23 cellular contexts compared by ENCODE assay signal in the genomic region with DNA sequence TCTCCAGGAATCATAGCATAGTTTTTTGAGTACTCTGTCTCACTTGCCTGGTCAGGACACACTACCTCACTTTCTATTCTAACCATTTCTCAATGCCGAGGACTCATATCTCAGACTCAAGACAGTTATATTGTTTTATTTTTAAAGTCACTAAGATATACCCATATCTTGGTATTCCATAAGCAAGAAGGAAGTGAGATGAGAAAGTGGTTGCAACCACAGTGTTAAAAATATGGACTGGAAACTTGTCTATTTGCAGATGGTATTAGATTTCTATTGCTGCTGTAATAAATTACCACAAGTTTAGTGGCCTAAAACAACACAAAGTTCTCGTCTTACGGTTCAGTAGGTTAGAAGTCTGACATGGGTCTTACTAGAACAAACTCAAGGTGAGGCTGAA.
DNase-seq lines count a peak whose midpoint lies in the region; ATAC-seq lines count a peak whose summit lies in the region.
"Had no signal": no experiment of that assay in that cellular context is flagged by ENCODE, and none has a peak within 500 bp of the region (broad histone marks: within the 10 kb centered on the region; RNA-seq: fewer than 3 reads in every experiment).

No MANE protein-coding gene starts in this region.

- no peaks in the 10 kb centered on the region for H3K36me3 ChIP-seq in effector memory CD4-positive, alpha-beta T cell (ENCODE audit: control insufficient read depth, insufficient read depth, low read length)
- H3K36me3 ChIP-seq: adrenal gland, Peyer's patch, right lobe of liver, vagina had no signal

- H3K27me3 Mint-ChIP-seq in stimulated activated naive B cell treated with anti-CD40 and anti-IgM and Interleukin-4, amounts not matched to agents 10 μg/mL and 1 μg/mL and 100 μg/mL, for 72 hours: peaks cover 0 to 5% of the 10 kb centered on the region in 2 donors
- H3K27me3 Mint-ChIP-seq in naive thymus-derived CD8-positive, alpha-beta T cell: no peaks in the 10 kb centered on the region

- no peaks in the 10 kb centered on the region for H3K27me3 ChIP-seq in effector memory CD4-positive, alpha-beta T cell (replicated peaks; ENCODE audit: control insufficient read depth, insufficient read depth, low read length, poor library complexity, severe bottlenecking)
- H3K27me3 ChIP-seq: adrenal gland, Peyer's patch, right lobe of liver, testis, vagina had no signal

- peak; percentile 73 for ATAC-seq in GM18511 (IDR thresholded peaks at IDR 0.05; ENCODE audit: unreplicated experiment)
- peak; percentile 69 for ATAC-seq in GM19395 (IDR thresholded peaks at IDR 0.05; ENCODE audit: unreplicated experiment)
- peak; percentile 56 for ATAC-seq in HG03159 (IDR thresholded peaks at IDR 0.05; ENCODE audit: unreplicated experiment)
- ATAC-seq in stimulated activated naive B cell treated with anti-CD40 and anti-IgM and Interleukin-4, amounts not matched to agents 10 μg/mL and 1 μg/mL and 100 μg/mL, for 72 hours (replicated peaks): peak; percentile 21 to 55
- ATAC-seq in naive thymus-derived CD8-positive, alpha-beta T cell: no peak
- ATAC-seq: right lobe of liver had no signal

- no peak overlapping the region for H3K4me3 ChIP-seq in effector memory CD4-positive, alpha-beta T cell (ENCODE audit: insufficient read depth, low read depth, low read length, poor library complexity, severe bottlenecking)
- H3K4me3 ChIP-seq: adrenal gland, Peyer's patch, right lobe of liver, testis, vagina had no signal

- H3K4me1 Mint-ChIP-seq in stimulated activated naive B cell treated with anti-CD40 and anti-IgM and Interleukin-4, amounts not matched to agents 10 μg/mL and 1 μg/mL and 100 μg/mL, for 72 hours: no peaks in the 10 kb centered on the region
- no peaks in the 10 kb centered on the region for H3K4me1 Mint-ChIP-seq in naive thymus-derived CD8-positive, alpha-beta T cell

- H3K9me3 ChIP-seq in effector memory CD4-positive, alpha-beta T cell (ENCODE audit: control insufficient read depth, low read length): no peaks in the 10 kb centered on the region
- H3K9me3 ChIP-seq: adrenal gland, Peyer's patch, right lobe of liver, testis, vagina had no signal

- no peak overlapping the region for H3K27ac ChIP-seq in effector memory CD4-positive, alpha-beta T cell (ENCODE audit: insufficient read depth, low read length, poor library complexity, severe bottlenecking)
- H3K27ac ChIP-seq: adrenal gland, Peyer's patch, right lobe of liver, testis, vagina had no signal

- peaks cover 0 to 8% of the 10 kb centered on the region in 2 donors for H3K9me3 Mint-ChIP-seq in stimulated activated naive B cell treated with anti-CD40 and anti-IgM and Interleukin-4, amounts not matched to agents 10 μg/mL and 1 μg/mL and 100 μg/mL, for 72 hours
- peaks cover 0 to 4% (median 0%) of the 10 kb centered on the region in 9 donors for H3K9me3 Mint-ChIP-seq in naive thymus-derived CD8-positive, alpha-beta T cell

- H3K36me3 Mint-ChIP-seq in stimulated activated naive B cell treated with anti-CD40 and anti-IgM and Interleukin-4, amounts not matched to agents 10 μg/mL and 1 μg/mL and 100 μg/mL, for 72 hours: no peaks in the 10 kb centered on the region
- no peaks in the 10 kb centered on the region for H3K36me3 Mint-ChIP-seq in naive thymus-derived CD8-positive, alpha-beta T cell

- H3K4me1 ChIP-seq in effector memory CD4-positive, alpha-beta T cell (ENCODE audit: control insufficient read depth, insufficient read depth, low read length, poor library complexity, severe bottlenecking): no peaks in the 10 kb centered on the region
- H3K4me1 ChIP-seq: adrenal gland, Peyer's patch, right lobe of liver, testis, vagina had no signal

- no peak overlapping the region for H3K4me3 Mint-ChIP-seq in stimulated activated naive B cell treated with anti-CD40 and anti-IgM and Interleukin-4, amounts not matched to agents 10 μg/mL and 1 μg/mL and 100 μg/mL, for 72 hours
- H3K4me3 Mint-ChIP-seq in naive thymus-derived CD8-positive, alpha-beta T cell: no peak overlapping the region
- H3K4me3 Mint-ChIP-seq: activated T-cell treated with anti-CD3 and anti-CD28 coated beads, Interleukin-2, amount 50 U/mL, for 24 hours had no signal

- H3K27ac Mint-ChIP-seq in stimulated activated naive B cell treated with anti-CD40 and anti-IgM and Interleukin-4, amounts not matched to agents 10 μg/mL and 1 μg/mL and 100 μg/mL, for 72 hours: no peak overlapping the region
- no peak overlapping the region for H3K27ac Mint-ChIP-seq in naive thymus-derived CD8-positive, alpha-beta T cell
- H3K27ac Mint-ChIP-seq: activated T-cell treated with anti-CD3 and anti-CD28 coated beads, Interleukin-2, amount 50 U/mL, for 24 hours had no signal

- no peak for DNase-seq in stimulated activated naive B cell treated with anti-CD40 and anti-IgM and Interleukin-4, amounts not matched to agents 10 μg/mL and 1 μg/mL and 100 μg/mL, for 72 hours
- no peak for DNase-seq in hepatic stellate cell (ENCODE audit: low spot score)
- DNase-seq in effector memory CD4-positive, alpha-beta T cell: no peak
- no peak for DNase-seq in naive thymus-derived CD8-positive, alpha-beta T cell
- DNase-seq: activated CD4-positive, alpha-beta T cell treated with anti-CD3 and anti-CD28 coated beads for 4 hours; activated T-cell treated with anti-CD3 and anti-CD28 coated beads, Interleukin-2, amount 50 U/mL, for 24 hours; adrenal gland; effector CD4-positive, alpha-beta T cell; GOT3; Karpas-422; NCI-H187 treated with DMSO at 0.1 percent for 48 hours; NCI-H69; Peyer's patch; right lobe of liver; stimulated activated CD4-positive, alpha-beta T cell treated with anti-CD3 and anti-CD28 coated beads, Interleukin-12 subunit alpha, Interleukin-12 subunit beta, amount 100 ng/mL, for 4 hours; stimulated activated CD4-positive, alpha-beta T cell treated with anti-CD3 and anti-CD28 coated beads, Interleukin-4, amount 100 ng/mL, for 4 hours; stimulated activated naive CD4-positive, alpha-beta T cell treated with Interleukin-2 at 50 U/mL for 16 hours; T-helper 1 cell; testis had no signal

- POLR2A ChIA-PET in naive thymus-derived CD8-positive, alpha-beta T cell (lab: Charles Lee): no interaction called here

Comparison
In these comparisons a context has a peak if more than half of its experiments do, and no peak if none do; other contexts are left out.
1. ATAC-seq: peak in GM18511 (single experiment), GM19395 (single experiment), HG03159 (single experiment) and stimulated activated naive B cell treated with anti-CD40 and anti-IgM and Interleukin-4, amounts not matched to agents 10 μg/mL and 1 μg/mL and 100 μg/mL, for 72 hours (2 of 2); none in naive thymus-derived CD8-positive, alpha-beta T cell (0 of 2).